In genomic region chr11:22407899-22408298, GRCh38 we compare ENCODE assay signal across 15 cellular contexts.
"Had no signal": no experiment of that assay in that cellular context is flagged by ENCODE, and none has a peak within 500 bp of the region (broad histone marks: within the 10 kb centered on the region; RNA-seq: fewer than 3 reads in every experiment).

No MANE protein-coding gene starts in this region.

- FAIRE-seq: kidney, pancreas had no signal

- H3K27ac Mint-ChIP-seq: activated CD4-positive, alpha-beta T cell treated with anti-CD3 and anti-CD28 coated beads, Interleukin-2, amount 10 ng/mL, durations not matched to agents 7 days and 5 days; activated naive CD4-positive, alpha-beta T cell treated with anti-CD3 and anti-CD28 coated beads for 36 hours; nephron progenitor cell; stimulated activated naive CD8-positive, alpha-beta T cell treated with anti-CD3 and anti-CD28 coated beads, Interleukin-15, amount 100 ng/mL, for 72 hours had no signal

- DNase-seq: activated CD4-positive, alpha-beta T cell treated with anti-CD3 and anti-CD28 coated beads, Interleukin-2, amount 10 ng/mL, durations not matched to agents 7 days and 5 days; activated CD4-positive, CD25-positive, alpha-beta regulatory T cell; activated CD8-positive, alpha-beta memory T cell treated with anti-CD3 and anti-CD28 coated beads for 24 hours; activated naive CD4-positive, alpha-beta T cell treated with anti-CD3 and anti-CD28 coated beads for 36 hours; caudate nucleus; effector memory CD4-positive, alpha-beta T cell; gastrocnemius medialis; kidney; left ventricle myocardium inferior; mesenchymal stem cell; nephron progenitor cell; pancreas; stimulated activated CD4-positive, alpha-beta T cell treated with anti-CD3 and anti-CD28 coated beads, Interleukin-4, amount 100 ng/mL, for 4 hours; stimulated activated naive CD8-positive, alpha-beta T cell treated with anti-CD3 and anti-CD28 coated beads, Interleukin-15, amount 100 ng/mL, for 72 hours; testis had no signal

- H3K4me3 Mint-ChIP-seq: activated CD4-positive, alpha-beta T cell treated with anti-CD3 and anti-CD28 coated beads, Interleukin-2, amount 10 ng/mL, durations not matched to agents 7 days and 5 days; activated naive CD4-positive, alpha-beta T cell treated with anti-CD3 and anti-CD28 coated beads for 36 hours; nephron progenitor cell; stimulated activated naive CD8-positive, alpha-beta T cell treated with anti-CD3 and anti-CD28 coated beads, Interleukin-15, amount 100 ng/mL, for 72 hours had no signal

- H3K27me3 Mint-ChIP-seq: activated CD4-positive, alpha-beta T cell treated with anti-CD3 and anti-CD28 coated beads, Interleukin-2, amount 10 ng/mL, durations not matched to agents 7 days and 5 days had no signal

- H3K4me1 Mint-ChIP-seq: activated CD4-positive, alpha-beta T cell treated with anti-CD3 and anti-CD28 coated beads, Interleukin-2, amount 10 ng/mL, durations not matched to agents 7 days and 5 days; stimulated activated naive CD8-positive, alpha-beta T cell treated with anti-CD3 and anti-CD28 coated beads, Interleukin-15, amount 100 ng/mL, for 72 hours had no signal

- H3K9me3 Mint-ChIP-seq: activated CD4-positive, alpha-beta T cell treated with anti-CD3 and anti-CD28 coated beads, Interleukin-2, amount 10 ng/mL, durations not matched to agents 7 days and 5 days; activated naive CD4-positive, alpha-beta T cell treated with anti-CD3 and anti-CD28 coated beads for 36 hours; nephron progenitor cell; stimulated activated naive CD8-positive, alpha-beta T cell treated with anti-CD3 and anti-CD28 coated beads, Interleukin-15, amount 100 ng/mL, for 72 hours had no signal
